In the genomic region with DNA sequence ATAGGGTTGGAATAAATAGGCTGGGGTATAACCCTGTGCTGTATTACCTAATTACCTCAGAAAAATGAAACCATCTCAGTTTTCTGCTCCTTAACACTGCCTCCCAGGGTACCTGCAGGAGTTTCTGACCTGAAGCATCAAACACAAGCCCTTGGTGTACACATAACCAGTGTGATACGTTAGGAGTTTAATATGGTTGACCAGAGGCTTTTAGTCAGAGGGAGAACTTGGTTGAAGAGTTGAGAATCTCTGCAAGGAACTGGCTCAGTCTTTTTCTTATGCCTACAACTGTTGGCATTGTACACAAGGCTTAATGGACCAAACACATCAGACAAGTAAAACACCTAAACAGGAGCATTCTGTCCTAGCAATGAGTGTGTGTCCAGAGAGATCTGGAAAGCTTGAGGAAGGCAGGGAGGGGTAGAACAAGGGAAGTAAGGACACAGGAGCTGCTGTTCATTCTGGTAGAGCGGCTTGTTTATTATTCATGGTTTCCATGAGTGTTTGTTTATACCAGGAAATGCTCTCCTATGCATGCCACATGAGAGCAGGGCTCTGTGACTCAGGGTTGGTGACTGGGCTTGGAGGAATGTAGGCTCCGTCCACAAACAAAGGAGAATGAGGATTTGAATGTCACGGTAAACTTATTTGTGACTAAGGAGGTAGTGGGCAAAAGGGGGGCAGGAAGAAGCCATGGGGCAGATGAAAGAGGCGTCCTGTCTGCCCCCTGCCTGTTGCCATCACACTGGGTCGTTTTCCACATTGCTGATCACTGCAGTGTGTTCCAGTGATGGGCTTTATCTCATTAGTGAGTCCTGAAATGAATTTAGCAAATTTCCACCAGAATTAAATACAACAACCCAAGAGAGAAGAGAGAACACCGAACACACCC, we compare ENCODE assay signal across 9 cellular contexts. TPM values are rescaled to one million over a fixed set of nuclear protein-coding genes. Genes with fewer than 3 reads are reported as not detected.
DNase-seq lines count a peak whose midpoint lies in the region; ATAC-seq and TF ChIP-seq lines count a peak whose summit lies in the region.
"Had no signal": no experiment of that assay in that cellular context is flagged by ENCODE, and none has a peak within 500 bp of the region (broad histone marks: within the 10 kb centered on the region; RNA-seq: fewer than 3 reads in every experiment).

No MANE protein-coding gene starts in this region.

- H3K79me2 ChIP-seq in GM23248 (ENCODE audit: insufficient read depth), result no peaks in the 10 kb centered on the region

- 7 to 8% methylated on average over 7 of the region's 7 CpGs for WGBS in GM23248 (ENCODE audit: low coverage in 1 of 2, low lambda C conversion rate in 2 of 2, missing lambda C conversion rate in 2 of 2), 2 experiments

- in situ Hi-C loops in GM23248 (cut with MboI), result no loop called here

- H3K9me3 ChIP-seq in GM23248 (ENCODE audit: low read depth) (no peaks in the 10 kb centered on the region), SJCRH30 (replicated peaks) (no peaks in the 10 kb centered on the region)
- H3K9me3 ChIP-seq: heart left ventricle had no signal

- peak overlapping the region; percentile 81 for H3K9ac ChIP-seq in GM23248

- peak overlapping the region; percentile 76 for H2AFZ ChIP-seq in GM23248

- H3K9me2 ChIP-seq in GM23248 (ENCODE audit: insufficient read depth), result no peaks in the 10 kb centered on the region

- H3K27me3 ChIP-seq in GM23248 (replicated peaks; ENCODE audit: insufficient read depth) (no peaks in the 10 kb centered on the region), SJCRH30 (no peaks in the 10 kb centered on the region)
- H3K27me3 ChIP-seq: heart left ventricle had no signal

- peaks cover 15% of the 10 kb centered on the region for H3F3A ChIP-seq in GM23248 (ENCODE audit: insufficient read depth)

- H3K4me3 ChIP-seq in GM23248, result peak overlapping the region; percentile 50
- no peak overlapping the region for H3K4me3 ChIP-seq in SJCRH30
- no peak overlapping the region for H3K4me3 ChIP-seq in retinal pigment epithelial cell (ENCODE audit: low read length)
- H3K4me3 ChIP-seq: heart left ventricle had no signal

- H3K4me2 ChIP-seq in GM23248 (ENCODE audit: unreplicated experiment), result peak overlapping the region; percentile 86

- H3K4me1 ChIP-seq in GM23248 (ENCODE audit: insufficient read depth) (peaks cover 16% of the 10 kb centered on the region), SJCRH30 (peaks cover 18% of the 10 kb centered on the region)
- H3K4me1 ChIP-seq: heart left ventricle had no signal

- ATAC-seq in HG02763 (IDR thresholded peaks at IDR 0.05; ENCODE audit: unreplicated experiment), result no peak

- H4K20me1 ChIP-seq in GM23248 (ENCODE audit: insufficient read depth), result no peaks in the 10 kb centered on the region

- peak; percentile 35 for TF ChIP-seq CTCF in retinal pigment epithelial cell (conservative IDR thresholded peaks at IDR 0.05; ENCODE audit: low read depth, low read length)

- H3K27ac ChIP-seq in GM23248, result peak overlapping the region; percentile 94
- peak overlapping the region; percentile 90 for H3K27ac ChIP-seq in SJCRH30
- H3K27ac ChIP-seq: heart left ventricle had no signal

- DNase-seq in GM23248 (peak; percentile 98), SJCRH30 (peak; percentile 86 to 88), fibroblast of the conjunctiva (ENCODE audit: low read depth) (peak; percentile 85), retinal pigment epithelial cell (ENCODE audit: low read depth) (peak; percentile 96), medulla oblongata (ENCODE audit: extremely low spot score) (no peak), NCI-H2107 (lab: John Stamatoyannopoulos, UW) (no peak), cerebellum (ENCODE audit: low spot score) (no peak)
- DNase-seq: heart left ventricle had no signal

- H3K36me3 ChIP-seq in GM23248 (ENCODE audit: low read depth) (no peaks in the 10 kb centered on the region), SJCRH30 (no peaks in the 10 kb centered on the region)
- H3K36me3 ChIP-seq: heart left ventricle had no signal

RNA-seq across cellular contexts. Expression of a gene that starts 11.9 kb away (rescaled TPM):
- total RNA-seq in GM23248 (2014; rRNA removed; shearing (Covaris generic)), result 4.6 and 7.6 TPM in 2 replicates
- polyA plus RNA-seq in GM23248 (2016; fragmentation: Nextera tagmentation; extraction: Ambion mirVana), result 2.4 and 4.1 TPM in 2 replicates
- total RNA-seq in SJCRH30 (2014; rRNA removed; shearing (Covaris generic)), result 21.9 and 23.0 TPM in 2 replicates
- 32.1 TPM for total RNA-seq in cerebellum

Comparison
In these comparisons a context has a peak if more than half of its experiments do, and no peak if none do; other contexts are left out.
1. DNase-seq: peak in GM23248 (single experiment), SJCRH30 (2 of 2), fibroblast of the conjunctiva (single experiment) and retinal pigment epithelial cell (single experiment); none in medulla oblongata (single experiment), NCI-H2107 (single experiment) and cerebellum (single experiment).